ENCODE assay signal across 13 cellular contexts in genomic region chr4:120769227-120769626, GRCh38.
A peak's percentile ranks its signal among the peaks of the same experiment; 100 is the strongest.
DNase-seq lines count a peak whose midpoint lies in the region; ATAC-seq, FAIRE-seq and TF ChIP-seq lines count a peak whose summit lies in the region.
"Had no signal": no experiment of that assay in that cellular context is flagged by ENCODE, and none has a peak within 500 bp of the region (broad histone marks: within the 10 kb centered on the region; RNA-seq: fewer than 3 reads in every experiment).

No MANE protein-coding gene starts in this region.

- H3K4me1 ChIP-seq in mesodermal cell (ENCODE audit: control insufficient read depth, insufficient read depth, low read length, poor library complexity, severe bottlenecking) (peaks cover 8% of the 10 kb centered on the region), endodermal cell (ENCODE audit: control insufficient read depth, insufficient read depth, low read length) (no peaks in the 10 kb centered on the region)

- H3K27ac ChIP-seq in mesodermal cell (ENCODE audit: low read depth, low read length, severe bottlenecking) (peak overlapping the region; percentile 64), endodermal cell (ENCODE audit: low read depth, low read length) (no peak overlapping the region)
- H3K27ac ChIP-seq: heart right ventricle, right atrium auricular region had no signal

- H3K36me3 ChIP-seq in mesodermal cell (ENCODE audit: control insufficient read depth, insufficient read depth, low read length): no peaks in the 10 kb centered on the region
- H3K36me3 ChIP-seq in endodermal cell (ENCODE audit: control insufficient read depth, insufficient read depth, low read length): no peaks in the 10 kb centered on the region
- H3K36me3 ChIP-seq: heart right ventricle, right atrium auricular region had no signal

- no peak overlapping the region for H3K27ac Mint-ChIP-seq in endodermal cell
- H3K27ac Mint-ChIP-seq: activated CD4-positive, alpha-beta T cell treated with anti-CD3 and anti-CD28 coated beads for 36 hours; B cell had no signal

- no peaks in the 10 kb centered on the region for H3K27me3 ChIP-seq in endodermal cell (ENCODE audit: control insufficient read depth, insufficient read depth, low read length, poor library complexity, severe bottlenecking)
- H3K27me3 ChIP-seq: heart right ventricle, right atrium auricular region had no signal

- peaks cover 7% of the 10 kb centered on the region for H3K9me3 Mint-ChIP-seq in endodermal cell

- H3K9ac ChIP-seq in endodermal cell (ENCODE audit: extremely low read depth, low read length, poor library complexity, severe bottlenecking): no peak overlapping the region

- no peak overlapping the region for H3K4me3 Mint-ChIP-seq in endodermal cell
- H3K4me3 Mint-ChIP-seq: activated CD4-positive, alpha-beta T cell treated with anti-CD3 and anti-CD28 coated beads for 36 hours; B cell had no signal

- H3K4me1 Mint-ChIP-seq in endodermal cell: no peaks in the 10 kb centered on the region
- H3K4me1 Mint-ChIP-seq: activated CD4-positive, alpha-beta T cell treated with anti-CD3 and anti-CD28 coated beads for 36 hours; B cell had no signal

- TF ChIP-seq CTCF in choroid plexus epithelial cell (conservative IDR thresholded peaks at IDR 0.05; ENCODE audit: low read depth, low read length) (no peak), endodermal cell (conservative IDR thresholded peaks at IDR 0.05) (no peak)

- WGBS in mesodermal cell (ENCODE audit: insufficient coverage in 2 of 2), 2 experiments: 44 to 80% methylated on average over 1 to 4 of the region's 4 CpGs
- 69 to 75% methylated on average over 4 of the region's 4 CpGs for WGBS in endodermal cell (ENCODE audit: insufficient coverage in 1 of 2, insufficient read length in 1 of 2), 2 experiments

- DNase-seq in AG08396 (ENCODE audit: low spot score) (peak; percentile 61), HTR-8/SVneo (ENCODE audit: insufficient read length, low spot score) (peak; percentile 27), choroid plexus epithelial cell (ENCODE audit: low read depth) (peak; percentile 97), DMS 273 treated with DMSO at 0.1 percent for 48 hours (lab: John Stamatoyannopoulos, UW) (no peak), endodermal cell (no peak), SIG-M5 treated with dmso at 0.1 percent for 504 hours (lab: John Stamatoyannopoulos, UW; ENCODE audit: unreplicated experiment) (no peak)
- DNase-seq: activated CD4-positive, alpha-beta T cell treated with anti-CD3 and anti-CD28 coated beads for 36 hours; GF-D8; heart right ventricle had no signal

- H3K9me3 ChIP-seq in mesodermal cell (ENCODE audit: control insufficient read depth, low read length): no peaks in the 10 kb centered on the region
- peaks cover 4% of the 10 kb centered on the region for H3K9me3 ChIP-seq in endodermal cell (ENCODE audit: control insufficient read depth, low read length)
- H3K9me3 ChIP-seq: right atrium auricular region had no signal

- H3K27me3 Mint-ChIP-seq in endodermal cell (ENCODE audit: insufficient read depth): no peaks in the 10 kb centered on the region
- H3K27me3 Mint-ChIP-seq: activated CD4-positive, alpha-beta T cell treated with anti-CD3 and anti-CD28 coated beads for 36 hours; B cell had no signal

- ATAC-seq in HG02571 (IDR thresholded peaks at IDR 0.05; ENCODE audit: unreplicated experiment): no peak
- ATAC-seq: activated CD4-positive, alpha-beta T cell treated with anti-CD3 and anti-CD28 coated beads for 36 hours had no signal

- peaks cover 2% of the 10 kb centered on the region for H3K36me3 Mint-ChIP-seq in endodermal cell (ENCODE audit: low read depth)

- no peak overlapping the region for H3K4me3 ChIP-seq in choroid plexus epithelial cell (ENCODE audit: low read depth, low read length)
- no peak overlapping the region for H3K4me3 ChIP-seq in mesodermal cell (ENCODE audit: extremely low read depth, insufficient read depth, low read length, poor library complexity, severe bottlenecking)
- no peak overlapping the region for H3K4me3 ChIP-seq in endodermal cell (ENCODE audit: low read length)
- H3K4me3 ChIP-seq: heart right ventricle, right atrium auricular region had no signal

- FAIRE-seq in HTR-8/SVneo (lab: Jason Lieb, UNC): peak; percentile 71

Comparison
In these comparisons a context has a peak if more than half of its experiments do, and no peak if none do; other contexts are left out.
1. DNase-seq: peak in AG08396 (single experiment), HTR-8/SVneo (single experiment) and choroid plexus epithelial cell (single experiment); none in DMS 273 treated with DMSO at 0.1 percent for 48 hours (single experiment), endodermal cell (single experiment) and SIG-M5 treated with dmso at 0.1 percent for 504 hours (single experiment).